In the genomic region with DNA sequence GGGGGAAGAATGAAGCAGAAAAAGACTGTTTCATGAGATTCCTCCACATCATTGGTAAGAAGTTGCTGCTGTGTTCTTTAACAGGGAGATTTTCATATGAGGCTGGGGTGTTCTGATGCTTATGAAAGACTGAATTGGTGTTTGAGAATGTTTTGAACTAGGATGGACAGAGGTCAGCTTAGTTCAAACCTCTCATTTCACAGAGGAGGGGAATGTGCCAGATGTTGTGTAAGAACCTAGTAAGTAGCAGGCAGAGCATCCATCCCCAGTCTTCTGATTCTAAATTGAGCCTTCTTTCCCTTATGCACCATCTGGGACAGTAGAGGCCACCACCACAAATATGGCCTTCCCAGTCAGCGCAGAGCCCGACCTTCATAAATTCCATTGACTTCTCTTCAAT, we compare ENCODE assay signal across 1 cellular context.
TF ChIP-seq lines count a peak whose summit lies in the region.

No MANE protein-coding gene starts in this region.

TF ChIP-seq in HCT116, 20 proteins besides CTCF, POLR2A, EP300 and RAD21 (continued from another document):
- TF ChIP-seq, protein P1, sequence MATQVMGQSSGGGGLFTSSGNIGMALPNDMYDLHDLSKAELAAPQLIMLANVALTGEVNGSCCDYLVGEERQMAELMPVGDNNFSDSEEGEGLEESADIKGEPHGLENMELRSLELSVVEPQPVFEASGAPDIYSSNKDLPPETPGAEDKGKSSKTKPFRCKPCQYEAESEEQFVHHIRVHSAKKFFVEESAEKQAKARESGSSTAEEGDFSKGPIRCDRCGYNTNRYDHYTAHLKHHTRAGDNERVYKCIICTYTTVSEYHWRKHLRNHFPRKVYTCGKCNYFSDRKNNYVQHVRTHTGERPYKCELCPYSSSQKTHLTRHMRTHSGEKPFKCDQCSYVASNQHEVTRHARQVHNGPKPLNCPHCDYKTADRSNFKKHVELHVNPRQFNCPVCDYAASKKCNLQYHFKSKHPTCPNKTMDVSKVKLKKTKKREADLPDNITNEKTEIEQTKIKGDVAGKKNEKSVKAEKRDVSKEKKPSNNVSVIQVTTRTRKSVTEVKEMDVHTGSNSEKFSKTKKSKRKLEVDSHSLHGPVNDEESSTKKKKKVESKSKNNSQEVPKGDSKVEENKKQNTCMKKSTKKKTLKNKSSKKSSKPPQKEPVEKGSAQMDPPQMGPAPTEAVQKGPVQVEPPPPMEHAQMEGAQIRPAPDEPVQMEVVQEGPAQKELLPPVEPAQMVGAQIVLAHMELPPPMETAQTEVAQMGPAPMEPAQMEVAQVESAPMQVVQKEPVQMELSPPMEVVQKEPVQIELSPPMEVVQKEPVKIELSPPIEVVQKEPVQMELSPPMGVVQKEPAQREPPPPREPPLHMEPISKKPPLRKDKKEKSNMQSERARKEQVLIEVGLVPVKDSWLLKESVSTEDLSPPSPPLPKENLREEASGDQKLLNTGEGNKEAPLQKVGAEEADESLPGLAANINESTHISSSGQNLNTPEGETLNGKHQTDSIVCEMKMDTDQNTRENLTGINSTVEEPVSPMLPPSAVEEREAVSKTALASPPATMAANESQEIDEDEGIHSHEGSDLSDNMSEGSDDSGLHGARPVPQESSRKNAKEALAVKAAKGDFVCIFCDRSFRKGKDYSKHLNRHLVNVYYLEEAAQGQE (IDR thresholded peaks at IDR 0.05; ENCODE audit: low read depth) = no peak
- TF ChIP-seq, protein P2, sequence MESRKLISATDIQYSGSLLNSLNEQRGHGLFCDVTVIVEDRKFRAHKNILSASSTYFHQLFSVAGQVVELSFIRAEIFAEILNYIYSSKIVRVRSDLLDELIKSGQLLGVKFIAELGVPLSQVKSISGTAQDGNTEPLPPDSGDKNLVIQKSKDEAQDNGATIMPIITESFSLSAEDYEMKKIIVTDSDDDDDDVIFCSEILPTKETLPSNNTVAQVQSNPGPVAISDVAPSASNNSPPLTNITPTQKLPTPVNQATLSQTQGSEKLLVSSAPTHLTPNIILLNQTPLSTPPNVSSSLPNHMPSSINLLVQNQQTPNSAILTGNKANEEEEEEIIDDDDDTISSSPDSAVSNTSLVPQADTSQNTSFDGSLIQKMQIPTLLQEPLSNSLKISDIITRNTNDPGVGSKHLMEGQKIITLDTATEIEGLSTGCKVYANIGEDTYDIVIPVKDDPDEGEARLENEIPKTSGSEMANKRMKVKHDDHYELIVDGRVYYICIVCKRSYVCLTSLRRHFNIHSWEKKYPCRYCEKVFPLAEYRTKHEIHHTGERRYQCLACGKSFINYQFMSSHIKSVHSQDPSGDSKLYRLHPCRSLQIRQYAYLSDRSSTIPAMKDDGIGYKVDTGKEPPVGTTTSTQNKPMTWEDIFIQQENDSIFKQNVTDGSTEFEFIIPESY (IDR thresholded peaks at IDR 0.05; ENCODE audit: extremely low read depth, insufficient replicate concordance, low read length) = no peak
- TF ChIP-seq YY1 (IDR thresholded peaks at IDR 0.05; ENCODE audit: extremely low read depth, insufficient replicate concordance, low read depth, low read length) (no peak), ZNF274 (IDR thresholded peaks at IDR 0.05; ENCODE audit: low read depth, low read length) (no peak), CBX3 (IDR thresholded peaks at IDR 0.05; ENCODE audit: low read depth) (no peak), CEBPB (IDR thresholded peaks at IDR 0.05; ENCODE audit: low read depth) (no peak), SRF (IDR thresholded peaks at IDR 0.05; ENCODE audit: low read depth) (no peak), TCF7L2 (IDR thresholded peaks at IDR 0.05; ENCODE audit: borderline replicate concordance, extremely low read depth, insufficient read depth, insufficient read length) (no peak), SIN3A (IDR thresholded peaks at IDR 0.05; ENCODE audit: low read depth) (no peak)
- TF ChIP-seq, protein P3, sequence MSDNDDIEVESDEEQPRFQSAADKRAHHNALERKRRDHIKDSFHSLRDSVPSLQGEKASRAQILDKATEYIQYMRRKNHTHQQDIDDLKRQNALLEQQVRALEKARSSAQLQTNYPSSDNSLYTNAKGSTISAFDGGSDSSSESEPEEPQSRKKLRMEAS (IDR thresholded peaks at IDR 0.05) = no peak
